In the genomic region with DNA sequence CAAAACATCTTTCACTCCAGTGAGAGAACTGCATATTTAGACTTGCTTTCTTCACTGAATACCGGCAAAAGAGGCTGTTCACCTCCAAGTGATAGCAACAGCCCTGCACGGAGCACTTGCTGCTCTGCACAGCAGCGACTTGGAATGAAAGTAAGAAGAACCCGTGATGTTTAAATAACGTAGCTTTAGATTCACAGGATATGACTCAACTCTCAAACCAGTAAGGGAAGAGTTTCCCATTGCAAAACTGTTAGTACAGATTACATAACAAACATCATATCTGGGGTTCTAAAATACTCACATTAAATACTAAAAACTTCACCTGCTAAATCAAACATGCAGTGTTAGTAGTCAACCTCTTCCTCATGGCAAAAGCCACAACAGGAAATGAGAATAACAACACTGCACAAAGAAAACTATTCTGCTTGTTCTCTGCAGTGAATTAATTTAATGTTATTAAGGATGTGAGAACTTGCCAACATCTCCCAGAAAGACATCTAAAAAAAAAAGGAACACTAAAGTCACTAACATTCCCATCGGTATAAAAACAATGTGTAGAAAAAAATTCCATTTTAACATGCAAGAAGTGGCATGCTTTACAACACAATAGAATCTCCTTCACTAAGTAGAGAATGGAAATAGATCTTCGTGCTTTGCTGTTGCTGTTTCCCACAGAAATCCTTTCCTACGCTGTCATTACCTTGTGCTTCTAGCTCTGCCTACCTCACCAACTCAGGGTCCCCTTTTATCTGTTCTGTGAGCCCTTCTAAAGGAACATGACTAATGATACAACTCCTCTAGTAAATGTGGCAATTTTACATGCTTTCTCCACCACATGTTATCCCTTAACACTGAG, we compare ENCODE assay signal across 8 cellular contexts.
A peak's percentile ranks its signal among the peaks of the same experiment; 100 is the strongest.
DNase-seq lines count a peak whose midpoint lies in the region; ATAC-seq and TF ChIP-seq lines count a peak whose summit lies in the region.

No MANE protein-coding gene starts in this region.

- no peaks in the 10 kb centered on the region for H3K27me3 ChIP-seq in WERI-Rb-1 (ENCODE audit: insufficient read depth, low read depth, severe bottlenecking)

- ATAC-seq in GM18858 (IDR thresholded peaks at IDR 0.05; ENCODE audit: unreplicated experiment) (peak; percentile 87), HG02973 (IDR thresholded peaks at IDR 0.05; ENCODE audit: unreplicated experiment) (peak; percentile 91)
- ATAC-seq in stimulated activated naive B cell treated with anti-CD40 and anti-IgM and Interleukin-4, amounts not matched to agents 10 μg/mL and 1 μg/mL and 100 μg/mL, for 72 hours (replicated peaks): peak; percentile 70 to 72

- no peak overlapping the region for H3K27ac ChIP-seq in WERI-Rb-1

- H3K4me3 Mint-ChIP-seq in immature natural killer cell: peak overlapping the region; percentile 69 to 79 (median 77)
- peak overlapping the region in 1 of 2 donors; percentile 53 for H3K4me3 Mint-ChIP-seq in stimulated activated naive B cell treated with anti-CD40 and anti-IgM and Interleukin-4, amounts not matched to agents 10 μg/mL and 1 μg/mL and 100 μg/mL, for 72 hours

- H3K9me3 ChIP-seq in WERI-Rb-1 (ENCODE audit: severe bottlenecking): no peaks in the 10 kb centered on the region

- H3K36me3 Mint-ChIP-seq in immature natural killer cell: no peaks in the 10 kb centered on the region
- no peaks in the 10 kb centered on the region for H3K36me3 Mint-ChIP-seq in stimulated activated naive B cell treated with anti-CD40 and anti-IgM and Interleukin-4, amounts not matched to agents 10 μg/mL and 1 μg/mL and 100 μg/mL, for 72 hours

- no peaks in the 10 kb centered on the region for H3K27me3 Mint-ChIP-seq in immature natural killer cell (ENCODE audit: low read depth in 3 of 3)
- H3K27me3 Mint-ChIP-seq in stimulated activated naive B cell treated with anti-CD40 and anti-IgM and Interleukin-4, amounts not matched to agents 10 μg/mL and 1 μg/mL and 100 μg/mL, for 72 hours: no peaks in the 10 kb centered on the region

- peak; percentile 9 for DNase-seq in AG20443 (ENCODE audit: low spot score)
- peak; percentile 66 for DNase-seq in NOMO-1 treated with dmso at 0.1 percent for 144 hours (lab: John Stamatoyannopoulos, UW; ENCODE audit: unreplicated experiment)
- peak; percentile 90 for DNase-seq in astrocyte of the spinal cord (ENCODE audit: low read depth, low spot score)
- peak; percentile 21 to 28 (median 26) for DNase-seq in immature natural killer cell
- no peak for DNase-seq in stimulated activated naive B cell treated with anti-CD40 and anti-IgM and Interleukin-4, amounts not matched to agents 10 μg/mL and 1 μg/mL and 100 μg/mL, for 72 hours
- DNase-seq in WERI-Rb-1: no peak

- no peaks in the 10 kb centered on the region for H3K36me3 ChIP-seq in WERI-Rb-1

- H3K9me3 Mint-ChIP-seq in immature natural killer cell: peaks cover 0 to 2% (median 0%) of the 10 kb centered on the region in 6 donors
- H3K9me3 Mint-ChIP-seq in stimulated activated naive B cell treated with anti-CD40 and anti-IgM and Interleukin-4, amounts not matched to agents 10 μg/mL and 1 μg/mL and 100 μg/mL, for 72 hours: no peaks in the 10 kb centered on the region

- H3K4me3 ChIP-seq in astrocyte of the spinal cord (ENCODE audit: low read depth, low read length) (peak overlapping the region; percentile 47), WERI-Rb-1 (ENCODE audit: low read depth, low read length) (no peak overlapping the region)

- peak overlapping the region; percentile 25 to 84 (median 63) for H3K27ac Mint-ChIP-seq in immature natural killer cell
- no peak overlapping the region for H3K27ac Mint-ChIP-seq in stimulated activated naive B cell treated with anti-CD40 and anti-IgM and Interleukin-4, amounts not matched to agents 10 μg/mL and 1 μg/mL and 100 μg/mL, for 72 hours

- TF ChIP-seq CTCF in astrocyte of the spinal cord (IDR thresholded peaks at IDR 0.05; ENCODE audit: low read depth, low read length) (no peak), WERI-Rb-1 (IDR thresholded peaks at IDR 0.05; ENCODE audit: low read depth, low read length) (no peak)

- in situ Hi-C loops in astrocyte of the spinal cord (cut with HindIII; ENCODE audit: low sequenced_read_pairs): no loop called here

- peaks cover 24 to 44% of the 10 kb centered on the region in 2 donors for H3K4me1 Mint-ChIP-seq in immature natural killer cell
- peaks cover 0 to 11% of the 10 kb centered on the region in 2 donors for H3K4me1 Mint-ChIP-seq in stimulated activated naive B cell treated with anti-CD40 and anti-IgM and Interleukin-4, amounts not matched to agents 10 μg/mL and 1 μg/mL and 100 μg/mL, for 72 hours

Comparison
In these comparisons a context has a peak if more than half of its experiments do, and no peak if none do; other contexts are left out.
1. DNase-seq: peak in AG20443 (single experiment), NOMO-1 treated with dmso at 0.1 percent for 144 hours (single experiment), astrocyte of the spinal cord (single experiment) and immature natural killer cell (3 of 3); none in stimulated activated naive B cell treated with anti-CD40 and anti-IgM and Interleukin-4, amounts not matched to agents 10 μg/mL and 1 μg/mL and 100 μg/mL, for 72 hours (single experiment) and WERI-Rb-1 (single experiment).
2. Peak in every context shown above with its lines, with median percentiles within 50 percentile points of each other: ATAC-seq.